ENCODE assay signal across 9 cellular contexts in the genomic region with DNA sequence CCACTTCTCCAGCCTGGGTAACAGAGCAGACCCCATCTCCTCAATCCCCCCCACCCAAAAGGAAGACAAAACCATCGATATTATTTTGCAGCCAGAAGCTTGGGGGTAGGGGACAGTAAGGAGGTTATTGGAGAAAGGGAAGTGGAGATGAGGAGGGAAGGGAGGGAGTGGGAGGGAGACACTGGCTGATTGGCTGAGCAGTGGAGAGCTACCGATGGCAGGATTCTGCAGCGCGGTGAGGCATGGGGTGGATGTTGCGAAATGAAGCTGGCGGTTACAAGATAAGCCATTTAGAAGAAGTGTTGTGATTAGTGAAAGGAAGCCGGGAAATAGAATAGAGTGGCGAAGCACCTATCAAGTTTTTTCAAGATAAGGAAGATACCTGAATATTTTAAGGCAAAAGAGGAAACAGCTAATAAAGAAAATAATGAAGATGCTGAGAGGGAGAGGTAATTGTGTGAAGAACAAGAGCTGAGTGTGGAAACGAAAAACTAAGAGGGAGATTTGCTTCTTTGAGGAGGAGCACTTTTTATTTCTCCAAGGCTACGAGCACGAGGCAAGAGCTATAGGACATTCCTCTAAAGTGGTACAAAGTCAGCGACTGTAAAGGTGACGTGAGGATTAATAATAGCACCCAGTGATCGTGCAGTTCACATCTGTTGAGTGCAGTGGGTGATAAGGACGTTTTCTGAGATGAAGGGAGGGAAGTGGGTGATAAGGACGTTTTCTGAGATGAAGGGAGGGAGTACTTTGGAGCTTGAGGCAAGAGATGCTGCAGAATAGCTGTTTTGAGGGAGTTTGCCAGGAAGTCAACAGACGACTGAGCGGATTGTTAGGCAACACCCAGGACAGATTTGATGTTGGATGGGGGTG.
DNase-seq lines count a peak whose midpoint lies in the region; ATAC-seq, FAIRE-seq and TF ChIP-seq lines count a peak whose summit lies in the region.
"Had no signal": no experiment of that assay in that cellular context is flagged by ENCODE, and none has a peak within 500 bp of the region (broad histone marks: within the 10 kb centered on the region; RNA-seq: fewer than 3 reads in every experiment).

No MANE protein-coding gene starts in this region.

- no peaks in the 10 kb centered on the region for H4K20me1 ChIP-seq in neural progenitor cell (ENCODE audit: low read depth)
- no peaks in the 10 kb centered on the region for H4K20me1 ChIP-seq in mammary epithelial cell (ENCODE audit: insufficient read depth, low read length)

- no peak overlapping the region for H3K4me3 ChIP-seq in fibroblast of the aortic adventitia (ENCODE audit: low read depth, low read length)
- H3K4me3 ChIP-seq in neural progenitor cell = no peak overlapping the region
- no peak overlapping the region for H3K4me3 ChIP-seq in mammary epithelial cell (replicated peaks in 1 of 3; ENCODE audit: insufficient read depth in 1 of 3, low read depth in 2 of 3, low read length in 3 of 3)
- H3K4me3 ChIP-seq: tibial artery had no signal

- dilution Hi-C loops in mammary epithelial cell (cut with HindIII; ENCODE audit: low sequenced_read_pairs) = no loop called here

- TF ChIP-seq POLR2A in GM12891 (IDR thresholded peaks at IDR 0.05; ENCODE audit: low read depth, low read length) = no peak

- H3K27ac Mint-ChIP-seq in T-helper 1 cell treated with Interleukin-12 subunit alpha and Interleukin-12 subunit beta and Interleukin-4 antibody, amounts not matched to agents 30 μg/mL and 1 μg/mL, for 36 hours = no peak overlapping the region
- peak overlapping the region; percentile 39 for H3K27ac Mint-ChIP-seq in neural progenitor cell

- H3K27me3 Mint-ChIP-seq in T-helper 1 cell treated with Interleukin-12 subunit alpha and Interleukin-12 subunit beta and Interleukin-4 antibody, amounts not matched to agents 30 μg/mL and 1 μg/mL, for 36 hours (ENCODE audit: low read depth) = peaks cover 3% of the 10 kb centered on the region
- H3K27me3 Mint-ChIP-seq in neural progenitor cell (ENCODE audit: insufficient read depth, low read depth) = peaks cover 5% of the 10 kb centered on the region

- WGBS in mammary epithelial cell (ENCODE audit: low coverage, missing lambda C conversion rate) = 54% methylated on average over 17 of the region's 18 CpGs

- no peak overlapping the region for H3K27ac ChIP-seq in neural progenitor cell
- H3K27ac ChIP-seq in mammary epithelial cell (ENCODE audit: insufficient read depth, low read depth, low read length) = no peak overlapping the region
- H3K27ac ChIP-seq: tibial artery had no signal

- H3K36me3 Mint-ChIP-seq in T-helper 1 cell treated with Interleukin-12 subunit alpha and Interleukin-12 subunit beta and Interleukin-4 antibody, amounts not matched to agents 30 μg/mL and 1 μg/mL, for 36 hours (ENCODE audit: low read depth) = no peaks in the 10 kb centered on the region
- H3K36me3 Mint-ChIP-seq in neural progenitor cell = peaks cover 4% of the 10 kb centered on the region

- BruUV-seq in mammary epithelial cell (replicated peaks; lab: Mats Ljungman, UMichigan) = no TSS peak

- intact Hi-C loops in mammary epithelial cell (cut with micrococcal nuclease) = no loop called here

- FAIRE-seq in GM12891 (lab: Jason Lieb, UNC) = peak; percentile 13

- no peaks in the 10 kb centered on the region for H3K27me3 ChIP-seq in neural progenitor cell
- H3K27me3 ChIP-seq in mammary epithelial cell (ENCODE audit: insufficient read depth, low read length) = no peaks in the 10 kb centered on the region
- H3K27me3 ChIP-seq: tibial artery had no signal

- H3K36me3 ChIP-seq in neural progenitor cell = no peaks in the 10 kb centered on the region
- H3K36me3 ChIP-seq in mammary epithelial cell (ENCODE audit: insufficient read depth, low read length) = no peaks in the 10 kb centered on the region
- H3K36me3 ChIP-seq: tibial artery had no signal

- H3K4me1 ChIP-seq in neural progenitor cell = peaks cover 21% of the 10 kb centered on the region
- no peaks in the 10 kb centered on the region for H3K4me1 ChIP-seq in mammary epithelial cell (ENCODE audit: insufficient read depth, low read length)
- H3K4me1 ChIP-seq: tibial artery had no signal

- H3K4me2 ChIP-seq in neural progenitor cell = peak overlapping the region; percentile 35
- H3K4me2 ChIP-seq in mammary epithelial cell (ENCODE audit: insufficient read depth, low read depth, low read length) = no peak overlapping the region

- peaks cover 8% of the 10 kb centered on the region for H3F3A ChIP-seq in neural progenitor cell (ENCODE audit: low read depth)

- in situ Hi-C loops in mammary epithelial cell (cut with MboI; ENCODE audit: low sequenced_read_pairs in 2 of 2) = no loop called here

- H3K9ac ChIP-seq in neural progenitor cell (no peak overlapping the region), mammary epithelial cell (ENCODE audit: insufficient read depth, low read length) (no peak overlapping the region)

- TF ChIP-seq CTCF in fibroblast of the aortic adventitia (IDR thresholded peaks at IDR 0.05; ENCODE audit: insufficient read depth, low read length) (no peak), neural progenitor cell (IDR thresholded peaks at IDR 0.05) (no peak), mammary epithelial cell (conservative IDR thresholded peaks at IDR 0.05 in 1 of 2, IDR thresholded peaks at IDR 0.05 in 1 of 2; ENCODE audit: extremely low read depth in 1 of 2, insufficient read depth in 1 of 2, low read depth in 1 of 2, low read length in 2 of 2) (no peak), GM20000 (IDR thresholded peaks at IDR 0.05; ENCODE audit: extremely low read depth, missing control alignments) (no peak)

- peak overlapping the region; percentile 58 for H3K4me3 Mint-ChIP-seq in T-helper 1 cell treated with Interleukin-12 subunit alpha and Interleukin-12 subunit beta and Interleukin-4 antibody, amounts not matched to agents 30 μg/mL and 1 μg/mL, for 36 hours
- H3K4me3 Mint-ChIP-seq in neural progenitor cell = no peak overlapping the region

- no peak for ATAC-seq in HG03159 (IDR thresholded peaks at IDR 0.05; ENCODE audit: unreplicated experiment)

- CTCF ChIA-PET in mammary epithelial cell (lab: Charles Lee; ENCODE audit: low non-redundant PET) = no interaction called here

- H3K9me3 Mint-ChIP-seq in T-helper 1 cell treated with Interleukin-12 subunit alpha and Interleukin-12 subunit beta and Interleukin-4 antibody, amounts not matched to agents 30 μg/mL and 1 μg/mL, for 36 hours = no peaks in the 10 kb centered on the region
- H3K9me3 Mint-ChIP-seq in neural progenitor cell = no peaks in the 10 kb centered on the region

- H3K4me1 Mint-ChIP-seq in T-helper 1 cell treated with Interleukin-12 subunit alpha and Interleukin-12 subunit beta and Interleukin-4 antibody, amounts not matched to agents 30 μg/mL and 1 μg/mL, for 36 hours (ENCODE audit: low read depth) = peaks cover 20% of the 10 kb centered on the region
- peaks cover 16% of the 10 kb centered on the region for H3K4me1 Mint-ChIP-seq in neural progenitor cell

- DNase-seq in GM12891 (ENCODE audit: insufficient read length, low spot score) = no peak
- peak; percentile 53 for DNase-seq in fibroblast of the aortic adventitia (ENCODE audit: low read depth)
- DNase-seq in neural progenitor cell (ENCODE audit: low spot score) = no peak
- DNase-seq in mammary epithelial cell = no peak
- no peak for DNase-seq in SHP77 treated with DMSO at 0.1 percent for 48 hours (lab: John Stamatoyannopoulos, UW)
- no peak for DNase-seq in GM20000 (ENCODE audit: low spot score)

- H2AFZ ChIP-seq in neural progenitor cell (replicated peaks) (peak overlapping the region; percentile 85), mammary epithelial cell (ENCODE audit: low read depth, low read length) (no peak overlapping the region)

- H3K9me3 ChIP-seq in neural progenitor cell (ENCODE audit: low read depth) = no peaks in the 10 kb centered on the region
- H3K9me3 ChIP-seq in mammary epithelial cell (replicated peaks; ENCODE audit: insufficient read depth, low read length) = no peaks in the 10 kb centered on the region
- H3K9me3 ChIP-seq: tibial artery had no signal

- H3K79me2 ChIP-seq in neural progenitor cell (ENCODE audit: low read depth) (no peaks in the 10 kb centered on the region), mammary epithelial cell (ENCODE audit: insufficient read depth, low read length) (no peaks in the 10 kb centered on the region)

TF ChIP-seq in GM12891, 5 proteins besides CTCF, POLR2A, EP300 and RAD21:
- TF ChIP-seq PAX5 (IDR thresholded peaks at IDR 0.05; ENCODE audit: insufficient read depth, low read length, severe bottlenecking) (no peak), POLR2AphosphoS5 (IDR thresholded peaks at IDR 0.05; ENCODE audit: low read depth, low read length) (no peak), TAF1 (IDR thresholded peaks at IDR 0.05; ENCODE audit: low read depth, low read length) (no peak), SPI1 (IDR thresholded peaks at IDR 0.05; ENCODE audit: low read depth, low read length) (no peak), POU2F2 (IDR thresholded peaks at IDR 0.05; ENCODE audit: low read depth, low read length) (no peak)
TF ChIP-seq in GM12891: peak in this region for 0.
